Comparison of ENCODE assay signal across 8 cellular contexts in the genomic region with DNA sequence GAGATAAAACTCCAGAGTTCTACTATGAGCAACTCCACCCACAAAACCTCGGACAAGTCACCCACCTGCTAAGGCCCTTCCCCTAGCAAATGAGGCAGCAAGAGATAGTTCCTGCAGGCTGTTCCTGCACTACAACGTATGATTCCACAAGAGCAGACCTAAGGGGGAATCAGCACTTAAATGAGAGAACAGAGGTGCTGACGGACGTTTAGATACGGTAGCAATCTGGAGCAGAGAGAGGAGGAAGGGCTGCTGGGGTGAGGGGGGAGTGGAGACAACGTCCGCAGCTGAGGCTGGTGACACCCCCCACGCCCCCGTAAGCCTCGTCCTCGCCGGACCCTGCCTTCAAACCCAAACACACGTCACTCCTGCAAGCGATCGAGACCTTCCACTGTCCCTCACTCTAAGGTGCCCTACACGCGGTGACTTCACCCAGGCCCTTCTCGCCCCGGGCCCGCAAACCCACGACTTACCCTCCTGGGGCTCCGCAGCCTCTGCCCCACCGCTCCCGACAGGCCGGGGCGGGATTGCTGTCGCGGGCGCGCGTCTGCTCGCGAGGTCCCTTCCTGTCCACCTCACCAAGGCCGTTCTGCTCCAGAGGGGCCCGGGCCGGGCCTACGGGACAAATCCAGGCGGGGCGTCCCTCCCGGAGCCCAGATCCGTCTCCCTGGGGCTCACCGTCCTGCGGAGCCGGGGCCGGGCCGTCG. TPM values are rescaled to one million over a fixed set of nuclear protein-coding genes. Genes with fewer than 3 reads are reported as not detected.
A peak's percentile ranks its signal among the peaks of the same experiment; 100 is the strongest.
DNase-seq lines count a peak whose midpoint lies in the region; ATAC-seq, FAIRE-seq and TF ChIP-seq lines count a peak whose summit lies in the region.

No MANE protein-coding gene starts in this region.

- DNase-seq in HTR-8/SVneo (ENCODE audit: insufficient read length, low spot score) = peak; percentile 45
- DNase-seq in WTC11 (ENCODE audit: low spot score) = peak; percentile 24
- DNase-seq in dorsolateral prefrontal cortex = peak in 3 of 10 donors; percentile 9 to 54 (median 45)
- DNase-seq in medulla oblongata (ENCODE audit: extremely low spot score) = peak; percentile 6
- DNase-seq in stimulated activated naive B cell treated with anti-CD40 and anti-IgM and Interleukin-4, amounts not matched to agents 10 μg/mL and 1 μg/mL and 100 μg/mL, for 72 hours = no peak
- no peak for DNase-seq in NCI-H2081 treated with DMSO at 0.1 percent for 48 hours (lab: John Stamatoyannopoulos, UW)

- ATAC-seq in GM21447 (IDR thresholded peaks at IDR 0.05; ENCODE audit: unreplicated experiment) = peak; percentile 35
- ATAC-seq in WTC11 = peak; percentile 16
- ATAC-seq in stimulated activated naive B cell treated with anti-CD40 and anti-IgM and Interleukin-4, amounts not matched to agents 10 μg/mL and 1 μg/mL and 100 μg/mL, for 72 hours (replicated peaks) = peak; percentile 40 to 45

- H3K27ac Mint-ChIP-seq in WTC11 = peak overlapping the region; percentile 82
- peak overlapping the region; percentile 94 for H3K27ac Mint-ChIP-seq in stimulated activated naive B cell treated with anti-CD40 and anti-IgM and Interleukin-4, amounts not matched to agents 10 μg/mL and 1 μg/mL and 100 μg/mL, for 72 hours

- peak; percentile 42 for FAIRE-seq in HTR-8/SVneo (lab: Jason Lieb, UNC)

- peaks cover 5% of the 10 kb centered on the region; the same call in 1 of the 2 replicates for H3F3A ChIP-seq in DOHH2 (ENCODE audit: control insufficient read depth, insufficient read depth)

- intact Hi-C loops in dorsolateral prefrontal cortex (cut with DNase I) = loop anchor here (2.0 to 5.0 kb wide), 4 partner anchors 69 to 129 kb away; partner anchors contain the start of genes ZNF316 (in 2 of the 2) and ZDHHC4 (in 1 of the 2)

- H3K9me2 ChIP-seq in DOHH2 (replicated peaks; ENCODE audit: control insufficient read depth, low read length) = no peaks in the 10 kb centered on the region

- H4K20me1 ChIP-seq in DOHH2 (ENCODE audit: control insufficient read depth, insufficient read depth, low read depth, low read length) = no peaks in the 10 kb centered on the region

- POLR2A ChIA-PET in WTC11 (lab: Charles Lee) = no interaction called here

- H3K79me2 ChIP-seq in DOHH2 (ENCODE audit: control insufficient read depth, low read length) = peaks cover 60% of the 10 kb centered on the region

- peak overlapping the region; percentile 74 for H3K27ac ChIP-seq in DOHH2 (ENCODE audit: low read depth, low read length)
- peak overlapping the region in 50 of 59 donors; percentile 34 to 93 (median 79) for H3K27ac ChIP-seq in dorsolateral prefrontal cortex

- peak overlapping the region; percentile 97 for H3K4me2 ChIP-seq in DOHH2 (ENCODE audit: low read length)

- peaks cover 35% of the 10 kb centered on the region for H3K36me3 Mint-ChIP-seq in WTC11
- H3K36me3 Mint-ChIP-seq in stimulated activated naive B cell treated with anti-CD40 and anti-IgM and Interleukin-4, amounts not matched to agents 10 μg/mL and 1 μg/mL and 100 μg/mL, for 72 hours = peaks cover 32 to 40% of the 10 kb centered on the region in 2 donors

- H3K4me1 ChIP-seq in DOHH2 (ENCODE audit: control insufficient read depth, low read length) = peaks cover 20% of the 10 kb centered on the region

- H3K27me3 ChIP-seq in DOHH2 (ENCODE audit: control insufficient read depth, low read length) (no peaks in the 10 kb centered on the region), dorsolateral prefrontal cortex (no peaks in the 10 kb centered on the region)

- peaks cover 21% of the 10 kb centered on the region for H3K4me1 Mint-ChIP-seq in WTC11
- peaks cover 32 to 49% of the 10 kb centered on the region in 2 donors for H3K4me1 Mint-ChIP-seq in stimulated activated naive B cell treated with anti-CD40 and anti-IgM and Interleukin-4, amounts not matched to agents 10 μg/mL and 1 μg/mL and 100 μg/mL, for 72 hours

- peaks cover 48% of the 10 kb centered on the region for H3K36me3 ChIP-seq in DOHH2 (ENCODE audit: control insufficient read depth, low read length)

- H3K27me3 Mint-ChIP-seq in WTC11 (ENCODE audit: low read depth) = peaks cover 11% of the 10 kb centered on the region
- H3K27me3 Mint-ChIP-seq in stimulated activated naive B cell treated with anti-CD40 and anti-IgM and Interleukin-4, amounts not matched to agents 10 μg/mL and 1 μg/mL and 100 μg/mL, for 72 hours = peaks cover 0 to under 1% of the 10 kb centered on the region in 2 donors

- TF ChIP-seq CTCF in DOHH2 (IDR thresholded peaks at IDR 0.05; ENCODE audit: low read depth, low read length, poor library complexity, severe bottlenecking) = no peak
- no peak for TF ChIP-seq CTCF in WTC11 (IDR thresholded peaks at IDR 0.05)
- TF ChIP-seq CTCF in dorsolateral prefrontal cortex (IDR thresholded peaks at IDR 0.05 in 54 of 56, conservative IDR thresholded peaks at IDR 0.05 in 2 of 56; ENCODE audit: low read depth in 1 of 56, partially characterized antibody in 56 of 56) = no peak

- H3K4me3 ChIP-seq in DOHH2 (ENCODE audit: low read length) (peak overlapping the region; percentile 80), dorsolateral prefrontal cortex (peak overlapping the region; percentile 66 to 100 (median 94))

- CTCF ChIA-PET in WTC11 (lab: Charles Lee) = no interaction called here

- H3K9me3 ChIP-seq in DOHH2 (ENCODE audit: control insufficient read depth, insufficient read depth, low read length) = peaks cover 53% of the 10 kb centered on the region

- H3K9me3 Mint-ChIP-seq in WTC11 = peaks cover 32% of the 10 kb centered on the region
- peaks cover 9 to 12% of the 10 kb centered on the region in 2 donors for H3K9me3 Mint-ChIP-seq in stimulated activated naive B cell treated with anti-CD40 and anti-IgM and Interleukin-4, amounts not matched to agents 10 μg/mL and 1 μg/mL and 100 μg/mL, for 72 hours

- H3K4me3 Mint-ChIP-seq in WTC11 = peak overlapping the region; percentile 93
- H3K4me3 Mint-ChIP-seq in stimulated activated naive B cell treated with anti-CD40 and anti-IgM and Interleukin-4, amounts not matched to agents 10 μg/mL and 1 μg/mL and 100 μg/mL, for 72 hours = peak overlapping the region; percentile 93 to 95

TF ChIP-seq in WTC11, 78 proteins besides CTCF, POLR2A, EP300 and RAD21:
- no peak for TF ChIP-seq ZNF671 (CRISPR knock-in tag; IDR thresholded peaks at IDR 0.05)
- 0 out of 2 replicates have a peak, but pooled peaks have one; percentile 81 for TF ChIP-seq ZNF219 (CRISPR knock-in tag; IDR thresholded peaks at IDR 0.05; ENCODE audit: borderline replicate concordance)
- peak; percentile 53; the same call in 1 of the 2 replicates for TF ChIP-seq SMAD4 (CRISPR knock-in tag; IDR thresholded peaks at IDR 0.05)
- no peak for TF ChIP-seq E2F4 (CRISPR knock-in tag; IDR thresholded peaks at IDR 0.05; ENCODE audit: borderline replicate concordance, low read depth)
- TF ChIP-seq CREB1 (CRISPR knock-in tag; IDR thresholded peaks at IDR 0.05) = no peak
- TF ChIP-seq, protein P1, sequence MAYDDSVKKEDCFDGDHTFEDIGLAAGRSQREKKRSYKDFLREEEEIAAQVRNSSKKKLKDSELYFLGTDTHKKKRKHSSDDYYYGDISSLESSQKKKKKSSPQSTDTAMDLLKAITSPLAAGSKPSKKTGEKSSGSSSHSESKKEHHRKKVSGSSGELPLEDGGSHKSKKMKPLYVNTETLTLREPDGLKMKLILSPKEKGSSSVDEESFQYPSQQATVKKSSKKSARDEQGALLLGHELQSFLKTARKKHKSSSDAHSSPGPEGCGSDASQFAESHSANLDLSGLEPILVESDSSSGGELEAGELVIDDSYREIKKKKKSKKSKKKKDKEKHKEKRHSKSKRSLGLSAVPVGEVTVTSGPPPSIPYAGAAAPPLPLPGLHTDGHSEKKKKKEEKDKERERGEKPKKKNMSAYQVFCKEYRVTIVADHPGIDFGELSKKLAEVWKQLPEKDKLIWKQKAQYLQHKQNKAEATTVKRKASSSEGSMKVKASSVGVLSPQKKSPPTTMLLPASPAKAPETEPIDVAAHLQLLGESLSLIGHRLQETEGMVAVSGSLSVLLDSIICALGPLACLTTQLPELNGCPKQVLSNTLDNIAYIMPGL (CRISPR knock-in tag; IDR thresholded peaks at IDR 0.05) = no peak
- TF ChIP-seq JUN (CRISPR knock-in tag; IDR thresholded peaks at IDR 0.05) = peak; percentile 83

RNA-seq across cellular contexts. Expression of gene ZNF12, which starts 0.6 kb away (rescaled TPM):
- total RNA-seq in WTC11 (2021) (19.9 to 21.6 TPM (median 20.9 TPM) in 3 replicates), dorsolateral prefrontal cortex (10 to 100 TPM; 15.7 to 30.5 (median 22.7) TPM)

RNA-seq across cellular contexts. Expression of gene RSPH10B2, which starts 47.8 kb away (rescaled TPM):
- total RNA-seq in WTC11 (2021) = 0.25 to 0.44 TPM in 2 of 3 replicates, not detected in the other
- total RNA-seq in dorsolateral prefrontal cortex = 1 to 10 TPM in 101 of 120 experiments, under 1 TPM in 12, not detected in 7; 0.20 to 8.8 (median 2.1) TPM

Comparison
In these comparisons a context has a peak if more than half of its experiments do, and no peak if none do; other contexts are left out.
1. DNase-seq: peak in HTR-8/SVneo (single experiment), WTC11 (single experiment) and medulla oblongata (single experiment); none in stimulated activated naive B cell treated with anti-CD40 and anti-IgM and Interleukin-4, amounts not matched to agents 10 μg/mL and 1 μg/mL and 100 μg/mL, for 72 hours (single experiment) and NCI-H2081 treated with DMSO at 0.1 percent for 48 hours (single experiment).
2. Peak in every context shown above with its lines, with median percentiles within 50 percentile points of each other: ATAC-seq.